ENCODE assay signal across 8 cellular contexts in genomic region chr1:174726167-174726879, GRCh38.
DNase-seq lines count a peak whose midpoint lies in the region; ATAC-seq and TF ChIP-seq lines count a peak whose summit lies in the region.

No MANE protein-coding gene starts in this region.

- no peak overlapping the region for H3K9ac ChIP-seq in MM.1S (ENCODE audit: low read length)
- no peak overlapping the region for H3K9ac ChIP-seq in mammary epithelial cell (ENCODE audit: insufficient read depth, low read length)

- H3K36me3 ChIP-seq in MM.1S (replicated peaks; ENCODE audit: insufficient read depth, low read length): no peaks in the 10 kb centered on the region
- no peaks in the 10 kb centered on the region for H3K36me3 ChIP-seq in mammary epithelial cell (ENCODE audit: insufficient read depth, low read length)

- no peaks in the 10 kb centered on the region for H3F3A ChIP-seq in MM.1S (ENCODE audit: insufficient read depth, low read length)

- no peak for ATAC-seq in GM21381 (IDR thresholded peaks at IDR 0.05; ENCODE audit: unreplicated experiment)

- H3K27ac Mint-ChIP-seq in neural crest cell (ENCODE audit: unreplicated experiment): no peak overlapping the region
- no peak overlapping the region for H3K27ac Mint-ChIP-seq in activated CD4-positive, alpha-beta T cell treated with anti-CD3 and anti-CD28 coated beads, Interleukin-2, amount 10 ng/mL, durations not matched to agents 7 days and 5 days

- H3K4me1 ChIP-seq in MM.1S (ENCODE audit: low read length) (no peaks in the 10 kb centered on the region), mammary epithelial cell (ENCODE audit: insufficient read depth, low read length) (no peaks in the 10 kb centered on the region)

- WGBS in mammary epithelial cell (ENCODE audit: low coverage, missing lambda C conversion rate): 58% methylated on average over 2 of the region's 2 CpGs

- no peak overlapping the region for H3K4me2 ChIP-seq in MM.1S (ENCODE audit: low read depth, low read length)
- H3K4me2 ChIP-seq in mammary epithelial cell (ENCODE audit: insufficient read depth, low read depth, low read length): no peak overlapping the region

- no peaks in the 10 kb centered on the region for H3K9me3 ChIP-seq in MM.1S (replicated peaks; ENCODE audit: insufficient read depth, low read length)
- no peaks in the 10 kb centered on the region for H3K9me3 ChIP-seq in mammary epithelial cell (replicated peaks; ENCODE audit: insufficient read depth, low read length)

- intact Hi-C loops in mammary epithelial cell (cut with micrococcal nuclease): loop anchor here (1.0 kb wide), 1 partner anchor 464 kb away; no protein-coding TSS in a partner anchor

- dilution Hi-C loops in mammary epithelial cell (cut with HindIII; ENCODE audit: low sequenced_read_pairs): loop anchor here (25.0 kb wide), 1 partner anchor 439 kb away; no protein-coding TSS in a partner anchor

- no peaks in the 10 kb centered on the region for H3K36me3 Mint-ChIP-seq in neural crest cell (ENCODE audit: low read depth)
- H3K36me3 Mint-ChIP-seq in activated CD4-positive, alpha-beta T cell treated with anti-CD3 and anti-CD28 coated beads, Interleukin-2, amount 10 ng/mL, durations not matched to agents 7 days and 5 days (ENCODE audit: low read depth): no peaks in the 10 kb centered on the region

- no peak overlapping the region for H2AFZ ChIP-seq in MM.1S (ENCODE audit: low read length)
- no peak overlapping the region for H2AFZ ChIP-seq in mammary epithelial cell (ENCODE audit: low read depth, low read length)

- H3K27me3 Mint-ChIP-seq in neural crest cell (ENCODE audit: low read depth): no peaks in the 10 kb centered on the region
- H3K27me3 Mint-ChIP-seq in activated CD4-positive, alpha-beta T cell treated with anti-CD3 and anti-CD28 coated beads, Interleukin-2, amount 10 ng/mL, durations not matched to agents 7 days and 5 days: no peaks in the 10 kb centered on the region

- CTCF ChIA-PET in mammary epithelial cell (lab: Charles Lee; ENCODE audit: low non-redundant PET): interaction anchor here (0.6 kb wide), 4 partner anchors 15 to 464 kb away, joined by 4 to 7 read pairs (median 6); no protein-coding TSS in a partner anchor
- CTCF ChIA-PET in activated CD4-positive, alpha-beta T cell treated with anti-CD3 and anti-CD28 coated beads, Interleukin-2, amount 10 ng/mL, durations not matched to agents 7 days and 5 days (lab: Charles Lee): no interaction called here

- no peaks in the 10 kb centered on the region for H3K9me2 ChIP-seq in MM.1S (replicated peaks; ENCODE audit: insufficient read depth, low read length)

- in situ Hi-C loops in mammary epithelial cell (cut with MboI; ENCODE audit: low sequenced_read_pairs in 2 of 2): loop anchor here in 1 of 2 donors (25.0 kb wide), 1 partner anchor 639 kb away; no protein-coding TSS in a partner anchor

- no peaks in the 10 kb centered on the region for H3K27me3 ChIP-seq in MM.1S (replicated peaks; ENCODE audit: insufficient read depth, low read length)
- no peaks in the 10 kb centered on the region for H3K27me3 ChIP-seq in mammary epithelial cell (ENCODE audit: insufficient read depth, low read length)

- peak; percentile 36 for DNase-seq in GM03348 (ENCODE audit: low spot score)
- DNase-seq in MM.1S: peak; percentile 57
- DNase-seq in mammary epithelial cell: no peak
- no peak for DNase-seq in neural crest cell (ENCODE audit: low read depth, low spot score)
- DNase-seq in activated CD4-positive, alpha-beta T cell treated with anti-CD3 and anti-CD28 coated beads, Interleukin-2, amount 10 ng/mL, durations not matched to agents 7 days and 5 days: no peak
- no peak for DNase-seq in activated T-cell treated with anti-CD3 and anti-CD28 coated beads, Interleukin-2, amount 50 U/mL, for 1 hour
- no peak for DNase-seq in ecto neural progenitor cell (ENCODE audit: low spot score)

- H3K4me3 Mint-ChIP-seq in neural crest cell: no peak overlapping the region
- H3K4me3 Mint-ChIP-seq in activated CD4-positive, alpha-beta T cell treated with anti-CD3 and anti-CD28 coated beads, Interleukin-2, amount 10 ng/mL, durations not matched to agents 7 days and 5 days: no peak overlapping the region

- no TSS peak for BruUV-seq in mammary epithelial cell (replicated peaks; lab: Mats Ljungman, UMichigan)

- H3K27ac ChIP-seq in MM.1S (ENCODE audit: low read length) (no peak overlapping the region), mammary epithelial cell (ENCODE audit: insufficient read depth, low read depth, low read length) (no peak overlapping the region)

- H3K4me3 ChIP-seq in MM.1S (ENCODE audit: low read length) (no peak overlapping the region), mammary epithelial cell (replicated peaks in 1 of 3; ENCODE audit: insufficient read depth in 1 of 3, low read depth in 2 of 3, low read length in 3 of 3) (no peak overlapping the region)

- no peaks in the 10 kb centered on the region for H3K79me2 ChIP-seq in MM.1S (ENCODE audit: low read length)
- no peaks in the 10 kb centered on the region for H3K79me2 ChIP-seq in mammary epithelial cell (ENCODE audit: insufficient read depth, low read length)

- H4K20me1 ChIP-seq in MM.1S (ENCODE audit: insufficient read depth, low read length) (no peaks in the 10 kb centered on the region), mammary epithelial cell (ENCODE audit: insufficient read depth, low read length) (no peaks in the 10 kb centered on the region)

- POLR2A ChIA-PET in activated CD4-positive, alpha-beta T cell treated with anti-CD3 and anti-CD28 coated beads, Interleukin-2, amount 10 ng/mL, durations not matched to agents 7 days and 5 days (lab: Charles Lee): no interaction called here

- TF ChIP-seq CTCF in MM.1S (IDR thresholded peaks at IDR 0.05; ENCODE audit: low read length) (peak; percentile 65), mammary epithelial cell (conservative IDR thresholded peaks at IDR 0.05 in 1 of 2, IDR thresholded peaks at IDR 0.05 in 1 of 2; ENCODE audit: extremely low read depth in 1 of 2, insufficient read depth in 1 of 2, low read depth in 1 of 2, low read length in 2 of 2) (peak; percentile 31 to 61), neural crest cell (conservative IDR thresholded peaks at IDR 0.05) (peak; percentile 76)

- H3K4me1 Mint-ChIP-seq in neural crest cell: peaks cover 17% of the 10 kb centered on the region
- no peaks in the 10 kb centered on the region for H3K4me1 Mint-ChIP-seq in activated CD4-positive, alpha-beta T cell treated with anti-CD3 and anti-CD28 coated beads, Interleukin-2, amount 10 ng/mL, durations not matched to agents 7 days and 5 days

- no peaks in the 10 kb centered on the region for H3K9me3 Mint-ChIP-seq in neural crest cell
- H3K9me3 Mint-ChIP-seq in activated CD4-positive, alpha-beta T cell treated with anti-CD3 and anti-CD28 coated beads, Interleukin-2, amount 10 ng/mL, durations not matched to agents 7 days and 5 days: no peaks in the 10 kb centered on the region

Comparison
In these comparisons a context has a peak if more than half of its experiments do, and no peak if none do; other contexts are left out.
1. DNase-seq: peak in GM03348 (single experiment) and MM.1S (single experiment); none in mammary epithelial cell (single experiment), neural crest cell (single experiment), activated CD4-positive, alpha-beta T cell treated with anti-CD3 and anti-CD28 coated beads, Interleukin-2, amount 10 ng/mL, durations not matched to agents 7 days and 5 days (single experiment), activated T-cell treated with anti-CD3 and anti-CD28 coated beads, Interleukin-2, amount 50 U/mL, for 1 hour (single experiment) and ecto neural progenitor cell (single experiment).
2. Peak in every context shown above with its lines, with median percentiles within 50 percentile points of each other: CTCF ChIP-seq.